Comparison of ENCODE assay signal across 8 cellular contexts in the genomic region with DNA sequence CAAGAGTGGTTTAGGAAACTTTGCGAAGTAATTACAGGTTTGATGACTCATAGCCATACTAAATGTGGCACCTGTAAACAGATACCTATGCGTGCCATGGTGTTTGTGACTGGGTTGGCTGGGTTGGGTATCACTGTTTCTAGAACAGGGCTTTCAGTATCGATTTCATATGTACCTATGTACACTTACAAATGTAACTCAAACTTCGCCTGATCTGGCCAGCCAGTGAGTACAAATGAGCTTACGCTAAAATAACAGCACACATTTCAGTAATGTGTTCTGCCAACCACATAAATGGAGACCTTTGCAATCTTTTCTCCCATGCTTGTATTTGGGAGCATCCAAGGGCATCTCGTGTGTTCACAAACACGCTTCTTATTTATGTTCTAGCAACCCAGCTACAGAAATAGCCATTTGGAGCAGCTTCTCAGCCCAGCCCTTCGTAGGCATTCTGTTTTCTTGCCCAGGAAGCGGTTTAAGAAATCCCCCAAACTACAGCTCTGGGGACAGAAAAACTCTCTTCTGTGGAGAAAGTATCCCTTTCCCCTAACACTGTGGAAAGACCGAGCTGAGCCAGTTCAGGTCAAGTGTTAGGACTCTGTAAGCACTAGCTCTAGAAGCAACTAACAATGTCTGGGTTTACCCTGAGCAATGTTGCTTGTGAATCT. TPM values are rescaled to one million over a fixed set of nuclear protein-coding genes. Genes with fewer than 3 reads are reported as not detected.
DNase-seq lines count a peak whose midpoint lies in the region; ATAC-seq lines count a peak whose summit lies in the region.

No MANE protein-coding gene starts in this region.

- peak; percentile 90 for ATAC-seq in GM18499 (IDR thresholded peaks at IDR 0.05; ENCODE audit: insufficient read depth, unreplicated experiment)
- peak; percentile 94 for ATAC-seq in HG02588 (IDR thresholded peaks at IDR 0.05; ENCODE audit: unreplicated experiment)
- peak; percentile 65 for ATAC-seq in activated naive CD8-positive, alpha-beta T cell treated with anti-CD3 and anti-CD28 coated beads, Interleukin-2, amount 10 ng/mL, durations not matched to agents 7 days and 5 days (ENCODE audit: low read depth)

- H3K9me3 Mint-ChIP-seq in activated naive CD8-positive, alpha-beta T cell treated with anti-CD3 and anti-CD28 coated beads, Interleukin-2, amount 10 ng/mL, durations not matched to agents 7 days and 5 days, result peaks cover 2% of the 10 kb centered on the region

- H3K4me3 Mint-ChIP-seq in activated naive CD8-positive, alpha-beta T cell treated with anti-CD3 and anti-CD28 coated beads, Interleukin-2, amount 10 ng/mL, durations not matched to agents 7 days and 5 days, result no peak overlapping the region

- H3K27me3 Mint-ChIP-seq in activated naive CD8-positive, alpha-beta T cell treated with anti-CD3 and anti-CD28 coated beads, Interleukin-2, amount 10 ng/mL, durations not matched to agents 7 days and 5 days, result no peaks in the 10 kb centered on the region

- H3K27ac Mint-ChIP-seq in activated naive CD8-positive, alpha-beta T cell treated with anti-CD3 and anti-CD28 coated beads, Interleukin-2, amount 10 ng/mL, durations not matched to agents 7 days and 5 days, result no peak overlapping the region

- H3K4me1 Mint-ChIP-seq in activated naive CD8-positive, alpha-beta T cell treated with anti-CD3 and anti-CD28 coated beads, Interleukin-2, amount 10 ng/mL, durations not matched to agents 7 days and 5 days, result peaks cover 23% of the 10 kb centered on the region

- H3K36me3 Mint-ChIP-seq in activated naive CD8-positive, alpha-beta T cell treated with anti-CD3 and anti-CD28 coated beads, Interleukin-2, amount 10 ng/mL, durations not matched to agents 7 days and 5 days, result peaks cover 2% of the 10 kb centered on the region

- POLR2A ChIA-PET in activated naive CD8-positive, alpha-beta T cell treated with anti-CD3 and anti-CD28 coated beads, Interleukin-2, amount 10 ng/mL, durations not matched to agents 7 days and 5 days (lab: Charles Lee), result interaction anchor here (0.9 to 2.8 kb wide), 4 partner anchors 18 to 236 kb away, joined by 3 to 12 read pairs (median 3); partner anchors contain the start of gene RAP1B

- DNase-seq in NCI-H510A treated with DMSO at 0.1 percent for 48 hours (lab: John Stamatoyannopoulos, UW), result peak; percentile 32
- DNase-seq in activated naive CD8-positive, alpha-beta T cell treated with anti-CD3 and anti-CD28 coated beads, Interleukin-2, amount 10 ng/mL, durations not matched to agents 7 days and 5 days, result no peak
- peak; percentile 9 to 49 (median 40) for DNase-seq in stimulated activated CD4-positive, alpha-beta T cell treated with anti-CD3 and anti-CD28 coated beads, TNF-alpha, amount 100 ng/mL, for 24 hours (ENCODE audit: low read depth in 3 of 3)
- no peak for DNase-seq in globus pallidus (ENCODE audit: low spot score)
- DNase-seq in D341Med (ENCODE audit: low spot score), result no peak
- no peak for DNase-seq in DMS114 treated with DMSO at 0.1 percent for 48 hours (lab: John Stamatoyannopoulos, UW; ENCODE audit: unreplicated experiment)

RNA-seq across cellular contexts. Expression of gene MDM1, which starts 42.3 kb away (rescaled TPM):
- 10 to 100 TPM; 23.2 to 24.0 TPM for total RNA-seq in activated naive CD8-positive, alpha-beta T cell treated with anti-CD3 and anti-CD28 coated beads, Interleukin-2, amount 10 ng/mL, durations not matched to agents 7 days and 5 days

Comparison
In these comparisons a context has a peak if more than half of its experiments do, and no peak if none do; other contexts are left out.
1. DNase-seq: peak in NCI-H510A treated with DMSO at 0.1 percent for 48 hours (single experiment) and stimulated activated CD4-positive, alpha-beta T cell treated with anti-CD3 and anti-CD28 coated beads, TNF-alpha, amount 100 ng/mL, for 24 hours (3 of 3); none in activated naive CD8-positive, alpha-beta T cell treated with anti-CD3 and anti-CD28 coated beads, Interleukin-2, amount 10 ng/mL, durations not matched to agents 7 days and 5 days (single experiment), globus pallidus (single experiment), D341Med (single experiment) and DMS114 treated with DMSO at 0.1 percent for 48 hours (single experiment).
2. Peak in every context shown above with its lines, with median percentiles within 50 percentile points of each other: ATAC-seq.